ENCODE assay signal across 16 cellular contexts in genomic region chr20:5731753-5732366, GRCh38. TPM values are rescaled to one million over a fixed set of nuclear protein-coding genes. Genes with fewer than 3 reads are reported as not detected.
DNase-seq lines count a peak whose midpoint lies in the region; ATAC-seq and TF ChIP-seq lines count a peak whose summit lies in the region.
"Had no signal": no experiment of that assay in that cellular context is flagged by ENCODE, and none has a peak within 500 bp of the region (broad histone marks: within the 10 kb centered on the region; RNA-seq: fewer than 3 reads in every experiment).

No MANE protein-coding gene starts in this region.

- H3K27ac Mint-ChIP-seq in activated naive CD4-positive, alpha-beta T cell treated with anti-CD3 and anti-CD28 coated beads, Interleukin-2, amount 50 U/mL, for 72 hours: no peak overlapping the region

- H3K36me3 ChIP-seq in IMR-90 (ENCODE audit: control insufficient read depth, insufficient read depth, low read length) (no peaks in the 10 kb centered on the region), heart left ventricle (no peaks in the 10 kb centered on the region), prostate gland (no peaks in the 10 kb centered on the region), transverse colon (no peaks in the 10 kb centered on the region), PC-3 (ENCODE audit: low read depth, low read length) (no peaks in the 10 kb centered on the region)
- H3K36me3 ChIP-seq: uterus had no signal

- H4K20me1 ChIP-seq in IMR-90 (ENCODE audit: insufficient read depth, low read length): no peaks in the 10 kb centered on the region
- no peaks in the 10 kb centered on the region for H4K20me1 ChIP-seq in PC-3 (ENCODE audit: low read length)

- in situ Hi-C loops in IMR-90 (cut with MboI; ENCODE audit: low sequenced_read_pairs): no loop called here
- in situ Hi-C loops in transverse colon (cut with MboI; ENCODE audit: low pct_ligation_motif_present in 1 of 4, low pct_unique_long_range_greater_than_20kb in 1 of 4, low sequenced_read_pairs in 3 of 4): no loop called here

- H3K18ac ChIP-seq in IMR-90 (ENCODE audit: low read depth, low read length): peak overlapping the region; percentile 17

- H3K9me1 ChIP-seq in IMR-90 (ENCODE audit: insufficient read depth, low read length): peaks cover 6% of the 10 kb centered on the region

- H2BK20ac ChIP-seq in IMR-90 (ENCODE audit: low read depth, low read length): peak overlapping the region; percentile 29

- BruUV-seq in IMR-90 (replicated peaks; lab: Mats Ljungman, UMichigan) (no TSS peak), PC-3 (replicated peaks; lab: Mats Ljungman, UMichigan) (no TSS peak)

- H3K79me2 ChIP-seq in PC-3 (ENCODE audit: low read length): no peaks in the 10 kb centered on the region

- intact Hi-C loops in IMR-90 (cut with micrococcal nuclease): no loop called here
- intact Hi-C loops in heart left ventricle (cut with DNase I): no loop called here
- intact Hi-C loops in prostate gland (cut with DNase I): loop anchor here (5.0 kb wide), 1 partner anchor 110 kb away; no protein-coding TSS in a partner anchor
- intact Hi-C loops in transverse colon (cut with DNase I; ENCODE audit: low total_unique reads): no loop called here
- intact Hi-C loops in PC-3 (cut with micrococcal nuclease): no loop called here

- H2BK15ac ChIP-seq in IMR-90 (ENCODE audit: low read depth, low read length): peak overlapping the region; percentile 86

- H3K23ac ChIP-seq in IMR-90 (ENCODE audit: low read depth, low read length): no peak overlapping the region

- no peak overlapping the region for H2AFZ ChIP-seq in IMR-90 (replicated peaks; ENCODE audit: low read length, poor library complexity)
- H2AFZ ChIP-seq in PC-3 (ENCODE audit: low read length): no peak overlapping the region

- DNase-seq in IMR-90 (no peak), anterior cingulate cortex (lab: John Stamatoyannopoulos, UW) (peak in 36 of 58 donors; percentile 2 to 75 (median 23)), heart left ventricle (peak in 2 of 5 donors; percentile 34 to 41), prostate gland (ENCODE audit: low spot score) (peak; percentile 22), transverse colon (no peak), PC-3 (no peak)
- DNase-seq in activated naive CD4-positive, alpha-beta T cell treated with anti-CD3 and anti-CD28 coated beads, Interleukin-2, amount 50 U/mL, for 72 hours (ENCODE audit: low spot score in 2 of 2): no peak
- no peak for DNase-seq in activated CD4-positive, CD25-positive, alpha-beta regulatory T cell (lab: John Stamatoyannopoulos, UW)
- DNase-seq: activated CD4-positive, alpha-beta T cell treated with anti-CD3 and anti-CD28 coated beads for 4 hours; activated naive CD4-positive, alpha-beta T cell treated with anti-CD3 and anti-CD28 coated beads, Interleukin-2, amount 50 U/mL, for 16 hours; activated T-cell treated with anti-CD3 and anti-CD28 coated beads for 4 hours; AML-193; central memory CD4-positive, alpha-beta T cell; NCI-H526 treated with DMSO at 0.1 percent for 48 hours; stimulated activated CD4-positive, alpha-beta T cell treated with anti-CD3 and anti-CD28 coated beads, Interleukin-4, amount 100 ng/mL, for 4 hours; uterus had no signal

- H2AK5ac ChIP-seq in IMR-90 (ENCODE audit: low read depth, low read length): peak overlapping the region; percentile 2

- no peak for TF ChIP-seq EP300 in transverse colon (IDR thresholded peaks at IDR 0.05; ENCODE audit: low read depth)

- TF ChIP-seq RAD21 in IMR-90 (IDR thresholded peaks at IDR 0.05; ENCODE audit: low read length): no peak

- H3K4me2 ChIP-seq in IMR-90 (ENCODE audit: low read depth, low read length): no peak overlapping the region
- no peak overlapping the region for H3K4me2 ChIP-seq in PC-3 (ENCODE audit: low read length)

- no peak overlapping the region for H2AK9ac ChIP-seq in IMR-90 (replicated peaks; ENCODE audit: low read depth, low read length, poor library complexity)

- H3K9me3 Mint-ChIP-seq in activated naive CD4-positive, alpha-beta T cell treated with anti-CD3 and anti-CD28 coated beads, Interleukin-2, amount 50 U/mL, for 72 hours: no peaks in the 10 kb centered on the region

- no peak overlapping the region for H3K56ac ChIP-seq in IMR-90 (ENCODE audit: extremely low read depth, insufficient read depth, low read length)

- H3K4me1 ChIP-seq in IMR-90 (ENCODE audit: control insufficient read depth, insufficient read depth, low read length): peaks cover 16% of the 10 kb centered on the region
- H3K4me1 ChIP-seq in heart left ventricle: peaks cover 0 to 18% (median 5%) of the 10 kb centered on the region in 12 donors
- no peaks in the 10 kb centered on the region for H3K4me1 ChIP-seq in prostate gland (replicated peaks)
- H3K4me1 ChIP-seq in transverse colon: peaks cover 0 to 18% (median under 1%) of the 10 kb centered on the region in 4 donors
- peaks cover 30% of the 10 kb centered on the region for H3K4me1 ChIP-seq in PC-3 (ENCODE audit: insufficient read depth, low read length)
- H3K4me1 ChIP-seq: uterus had no signal

- H3K4me3 ChIP-seq in IMR-90 (ENCODE audit: insufficient read depth, low read depth, low read length): no peak overlapping the region
- H3K4me3 ChIP-seq in heart left ventricle: no peak overlapping the region
- no peak overlapping the region for H3K4me3 ChIP-seq in prostate gland
- H3K4me3 ChIP-seq in transverse colon: no peak overlapping the region
- no peak overlapping the region for H3K4me3 ChIP-seq in PC-3 (ENCODE audit: low read length)
- H3K4me3 ChIP-seq: uterus had no signal

- H2BK5ac ChIP-seq in IMR-90 (ENCODE audit: low read depth, low read length, poor library complexity, severe bottlenecking): peak overlapping the region; percentile 4

- H4K5ac ChIP-seq in IMR-90 (ENCODE audit: low read depth, low read length): peak overlapping the region; percentile 34

- POLR2A ChIA-PET in IMR-90 (lab: Charles Lee; ENCODE audit: unreplicated experiment) (no interaction called here), PC-3 (lab: Charles Lee; ENCODE audit: unreplicated experiment) (no interaction called here)

- peak overlapping the region; percentile 41; the same call in 1 of the 2 replicates for H3K4ac ChIP-seq in IMR-90 (ENCODE audit: low read depth, low read length)

- WGBS in IMR-90 (ENCODE audit: extremely low coverage in 2 of 2, insufficient read length in 1 of 2), 2 experiments: 50% methylated on average over 1 of the region's 6 CpGs; no CpG with 5 or more reads in 1 of the 2 experiments
- WGBS in heart left ventricle, 4 donors: 64 to 70% (median 69%) methylated on average over 6 of the region's 6 CpGs
- 49% methylated on average over 6 of the region's 6 CpGs for WGBS in prostate gland
- WGBS in transverse colon (ENCODE audit: low coverage in 1 of 2), 2 donors: 73% methylated on average over 6 of the region's 6 CpGs; no CpG with 5 or more reads in 1 of the 2 donors

- no peaks in the 10 kb centered on the region for H3K79me1 ChIP-seq in IMR-90 (ENCODE audit: low read depth in 1 of 2, low read length in 2 of 2)

- no peak for TF ChIP-seq POLR2A in IMR-90 (IDR thresholded peaks at IDR 0.05; ENCODE audit: low read depth, low read length)
- no peak for TF ChIP-seq POLR2A in heart left ventricle (IDR thresholded peaks at IDR 0.05)
- TF ChIP-seq POLR2A in prostate gland (IDR thresholded peaks at IDR 0.05): no peak
- TF ChIP-seq POLR2A in transverse colon (IDR thresholded peaks at IDR 0.05): no peak

- ATAC-seq in IMR-90 (ENCODE audit: low read depth) (no peak), heart left ventricle (peak in 3 of 4 donors; percentile 56 to 79 (median 71)), PC-3 (no peak)
- ATAC-seq in activated naive CD4-positive, alpha-beta T cell treated with anti-CD3 and anti-CD28 coated beads, Interleukin-2, amount 50 U/mL, for 72 hours: no peak

- no peaks in the 10 kb centered on the region for H3K36me3 Mint-ChIP-seq in activated naive CD4-positive, alpha-beta T cell treated with anti-CD3 and anti-CD28 coated beads, Interleukin-2, amount 50 U/mL, for 72 hours

- dilution Hi-C loops in IMR-90 (cut with HindIII; ENCODE audit: low sequenced_read_pairs, unreplicated experiment): no loop called here

- H3K9me2 ChIP-seq in PC-3 (replicated peaks; ENCODE audit: low read length): no peaks in the 10 kb centered on the region

- no peaks in the 10 kb centered on the region for H3F3A ChIP-seq in PC-3 (ENCODE audit: low read length, unreplicated experiment)

- no peak overlapping the region for H3K9ac ChIP-seq in IMR-90 (ENCODE audit: low read depth, low read length)
- no peak overlapping the region for H3K9ac ChIP-seq in PC-3 (ENCODE audit: low read length)

- H3K9me3 ChIP-seq in IMR-90 (ENCODE audit: control insufficient read depth, insufficient read depth, low read length) (peaks cover 3% of the 10 kb centered on the region; the same call in 1 of the 2 replicates), heart left ventricle (peaks cover 0 to 6% (median 0%) of the 10 kb centered on the region in 12 donors), prostate gland (no peaks in the 10 kb centered on the region), transverse colon (no peaks in the 10 kb centered on the region), PC-3 (ENCODE audit: low read length) (no peaks in the 10 kb centered on the region)
- H3K9me3 ChIP-seq: uterus had no signal

- H3K27ac ChIP-seq in IMR-90 (ENCODE audit: insufficient read depth, low read length) (no peak overlapping the region), heart left ventricle (peak overlapping the region in 1 of 12 donors; percentile 14), prostate gland (peak overlapping the region; percentile 9 to 41), transverse colon (peak overlapping the region in 1 of 4 donors; percentile 17), PC-3 (ENCODE audit: low read length) (no peak overlapping the region)
- H3K27ac ChIP-seq: uterus had no signal

- CTCF ChIA-PET in IMR-90 (lab: Yijun Ruan, JAX) (interaction anchor here (1.2 kb wide), 1 partner anchor 9 kb away, joined by 3 read pairs; no protein-coding TSS in a partner anchor), PC-3 (lab: Charles Lee) (no interaction called here)

- peaks cover 3% of the 10 kb centered on the region; the same call in 1 of the 2 replicates for H3K27me3 ChIP-seq in IMR-90 (ENCODE audit: control insufficient read depth, insufficient read depth, low read length)
- no peaks in the 10 kb centered on the region for H3K27me3 ChIP-seq in heart left ventricle
- no peaks in the 10 kb centered on the region for H3K27me3 ChIP-seq in prostate gland (replicated peaks; ENCODE audit: insufficient read depth)
- H3K27me3 ChIP-seq in transverse colon: no peaks in the 10 kb centered on the region
- H3K27me3 ChIP-seq in PC-3 (ENCODE audit: low read length): no peaks in the 10 kb centered on the region
- H3K27me3 ChIP-seq: uterus had no signal

- H4K91ac ChIP-seq in IMR-90 (ENCODE audit: insufficient read depth, low read depth, low read length): peak overlapping the region; percentile 59

- H2BK120ac ChIP-seq in IMR-90 (ENCODE audit: low read depth, low read length): peak overlapping the region; percentile 58

- H4K8ac ChIP-seq in IMR-90 (ENCODE audit: low read depth in 2 of 2, low read length in 2 of 2): peak overlapping the region; percentile 15 to 40; a peak in 1 of 4 replicates

- no peak overlapping the region; the same call in 1 of the 2 replicates for H3K14ac ChIP-seq in IMR-90 (replicated peaks; ENCODE audit: low read depth, low read length)

- TF ChIP-seq CTCF in IMR-90 (conservative IDR thresholded peaks at IDR 0.05; ENCODE audit: low read depth, low read length) (no peak), heart left ventricle (IDR thresholded peaks at IDR 0.05) (no peak), prostate gland (IDR thresholded peaks at IDR 0.05) (no peak), transverse colon (IDR thresholded peaks at IDR 0.05) (no peak), PC-3 (conservative IDR thresholded peaks at IDR 0.05; ENCODE audit: low read depth, low read length) (no peak)

RNA-seq across cellular contexts. Expression of gene SHLD1, which starts 18.3 kb away (rescaled TPM):
- total RNA-seq in IMR-90 (2012; rRNA removed) (1.9 and 3.0 TPM in 2 replicates), heart left ventricle (1 to 10 TPM in 8 of 9 donors, under 1 TPM in 1; 0.94 to 7.1 (median 4.5) TPM), prostate gland (10 to 100 TPM in 1 of 2 donors, 1 to 10 TPM in 1; 6.4 to 10.5 TPM), transverse colon (10 to 100 TPM in 1 of 4 donors, 1 to 10 TPM in 2, not detected in 1; 3.0 to 43.8 (median 6.8) TPM), PC-3 (2014; rRNA removed) (3.4 and 5.1 TPM in 2 replicates)
- polyA plus RNA-seq in IMR-90 (2012; rRNA removed) (2.2 and 2.6 TPM in 2 replicates), heart left ventricle (1 to 10 TPM; 6.1 to 6.6 TPM)
- 2.3 and 2.6 TPM in 2 replicates for polyA plus RNA-seq in IMR-90 (2012; cell fraction: cytosol; rRNA removed)
- polyA plus RNA-seq in IMR-90 (2012; cell fraction: nucleus; rRNA removed; ENCODE audit: low replicate concordance): 1.3 and 2.8 TPM in 2 replicates
- 10 to 100 TPM; 11.2 to 14.9 TPM for total RNA-seq in activated naive CD4-positive, alpha-beta T cell treated with anti-CD3 and anti-CD28 coated beads, Interleukin-2, amount 50 U/mL, for 72 hours

Comparison
In these comparisons a context has a peak if more than half of its experiments do, and no peak if none do; other contexts are left out.
1. ATAC-seq: peak in heart left ventricle (3 of 4); none in IMR-90 (single experiment), PC-3 (single experiment) and activated naive CD4-positive, alpha-beta T cell treated with anti-CD3 and anti-CD28 coated beads, Interleukin-2, amount 50 U/mL, for 72 hours (0 of 2).
2. DNase-seq: peak in anterior cingulate cortex (36 of 58) and prostate gland (single experiment); none in IMR-90 (single experiment), transverse colon (single experiment), PC-3 (single experiment), activated naive CD4-positive, alpha-beta T cell treated with anti-CD3 and anti-CD28 coated beads, Interleukin-2, amount 50 U/mL, for 72 hours (0 of 2) and activated CD4-positive, CD25-positive, alpha-beta regulatory T cell (0 of 4).
3. H3K27ac ChIP-seq: peak in prostate gland (2 of 2); none in IMR-90 (single experiment) and PC-3 (single experiment).